Comparison of ENCODE assay signal across 24 cellular contexts in genomic region chr14:98966465-98967162, GRCh38.
"Had no signal": no experiment of that assay in that cellular context is flagged by ENCODE, and none has a peak within 500 bp of the region (broad histone marks: within the 10 kb centered on the region; RNA-seq: fewer than 3 reads in every experiment).

No MANE protein-coding gene starts in this region.

- ATAC-seq: body of pancreas, K562, Panc1, Right ventricle myocardium inferior, WTC11 had no signal

- H3K4me3 Mint-ChIP-seq: activated CD4-positive, alpha-beta memory T cell treated with anti-CD3 and anti-CD28 coated beads, Interleukin-2, amount 10 ng/mL, durations not matched to agents 7 days and 5 days; activated CD4-positive, alpha-beta T cell treated with anti-CD3 and anti-CD28 coated beads, Interleukin-2, amount 10 ng/mL, durations not matched to agents 7 days and 5 days; activated naive CD4-positive, alpha-beta T cell treated with anti-CD3 and anti-CD28 coated beads, Interleukin-2, amount 10 ng/mL, durations not matched to agents 7 days and 5 days; activated T-helper 1 cell treated with anti-CD3 and anti-CD28 coated beads, Interleukin-12 subunit alpha, Interleukin-12 subunit beta, Interleukin-2, Interleukin-4 antibody, amounts not matched to agents 30 ng/mL and 10 ng/mL and 1 ng/mL, durations not matched to agents 14 hours and 24 hours and 36 hours; WTC11 had no signal

- H3K27ac Mint-ChIP-seq: activated CD4-positive, alpha-beta memory T cell treated with anti-CD3 and anti-CD28 coated beads, Interleukin-2, amount 10 ng/mL, durations not matched to agents 7 days and 5 days; activated CD4-positive, alpha-beta T cell treated with anti-CD3 and anti-CD28 coated beads, Interleukin-2, amount 10 ng/mL, durations not matched to agents 7 days and 5 days; activated naive CD4-positive, alpha-beta T cell treated with anti-CD3 and anti-CD28 coated beads, Interleukin-2, amount 10 ng/mL, durations not matched to agents 7 days and 5 days; activated T-helper 1 cell treated with anti-CD3 and anti-CD28 coated beads, Interleukin-12 subunit alpha, Interleukin-12 subunit beta, Interleukin-2, Interleukin-4 antibody, amounts not matched to agents 30 ng/mL and 10 ng/mL and 1 ng/mL, durations not matched to agents 14 hours and 24 hours and 36 hours; WTC11 had no signal

- H3K36me3 Mint-ChIP-seq: activated naive CD4-positive, alpha-beta T cell treated with anti-CD3 and anti-CD28 coated beads, Interleukin-2, amount 10 ng/mL, durations not matched to agents 7 days and 5 days; WTC11 had no signal

- H3K9me3 Mint-ChIP-seq: activated CD4-positive, alpha-beta memory T cell treated with anti-CD3 and anti-CD28 coated beads, Interleukin-2, amount 10 ng/mL, durations not matched to agents 7 days and 5 days; activated naive CD4-positive, alpha-beta T cell treated with anti-CD3 and anti-CD28 coated beads, Interleukin-2, amount 10 ng/mL, durations not matched to agents 7 days and 5 days; activated T-helper 1 cell treated with anti-CD3 and anti-CD28 coated beads, Interleukin-12 subunit alpha, Interleukin-12 subunit beta, Interleukin-2, Interleukin-4 antibody, amounts not matched to agents 30 ng/mL and 10 ng/mL and 1 ng/mL, durations not matched to agents 14 hours and 24 hours and 36 hours had no signal

- H3K27me3 Mint-ChIP-seq: activated CD4-positive, alpha-beta memory T cell treated with anti-CD3 and anti-CD28 coated beads, Interleukin-2, amount 10 ng/mL, durations not matched to agents 7 days and 5 days; activated CD4-positive, alpha-beta T cell treated with anti-CD3 and anti-CD28 coated beads, Interleukin-2, amount 10 ng/mL, durations not matched to agents 7 days and 5 days had no signal

- DNase-seq: activated CD4-positive, alpha-beta memory T cell treated with anti-CD3 and anti-CD28 coated beads, Interleukin-2, amount 10 ng/mL, durations not matched to agents 7 days and 5 days; activated CD4-positive, alpha-beta T cell treated with anti-CD3 and anti-CD28 coated beads, Interleukin-2, amount 10 ng/mL, durations not matched to agents 7 days and 5 days; activated CD4-positive, CD25-positive, alpha-beta regulatory T cell treated with anti-CD3 and anti-CD28 coated beads, Interleukin-2, amount 50 U/mL, for 72 hours; activated CD8-positive, alpha-beta memory T cell treated with anti-CD3 and anti-CD28 coated beads, Interleukin-2, amount 50 U/mL, for 4 hours; activated gamma-delta T cell; activated naive CD4-positive, alpha-beta T cell treated with anti-CD3 and anti-CD28 coated beads, Interleukin-2, amount 10 ng/mL, durations not matched to agents 7 days and 5 days; amniotic stem cell; body of pancreas; central memory CD4-positive, alpha-beta T cell; Karpas-422; NCI-H1105 treated with DMSO at 0.1 percent for 48 hours; NCI-H1436 treated with DMSO at 0.1 percent for 48 hours; NCI-H187; NCI-H2081; NCI-H510A treated with DMSO at 0.1 percent for 48 hours; NCI-H69; NK-92 treated with Interleukin-12 subunit alpha and Interleukin-12 subunit beta, amount 100 ng/mL, for 24 hours; OCI-M1; RPMI8226 had no signal
